Comparison of ENCODE assay signal across 16 cellular contexts in the genomic region with DNA sequence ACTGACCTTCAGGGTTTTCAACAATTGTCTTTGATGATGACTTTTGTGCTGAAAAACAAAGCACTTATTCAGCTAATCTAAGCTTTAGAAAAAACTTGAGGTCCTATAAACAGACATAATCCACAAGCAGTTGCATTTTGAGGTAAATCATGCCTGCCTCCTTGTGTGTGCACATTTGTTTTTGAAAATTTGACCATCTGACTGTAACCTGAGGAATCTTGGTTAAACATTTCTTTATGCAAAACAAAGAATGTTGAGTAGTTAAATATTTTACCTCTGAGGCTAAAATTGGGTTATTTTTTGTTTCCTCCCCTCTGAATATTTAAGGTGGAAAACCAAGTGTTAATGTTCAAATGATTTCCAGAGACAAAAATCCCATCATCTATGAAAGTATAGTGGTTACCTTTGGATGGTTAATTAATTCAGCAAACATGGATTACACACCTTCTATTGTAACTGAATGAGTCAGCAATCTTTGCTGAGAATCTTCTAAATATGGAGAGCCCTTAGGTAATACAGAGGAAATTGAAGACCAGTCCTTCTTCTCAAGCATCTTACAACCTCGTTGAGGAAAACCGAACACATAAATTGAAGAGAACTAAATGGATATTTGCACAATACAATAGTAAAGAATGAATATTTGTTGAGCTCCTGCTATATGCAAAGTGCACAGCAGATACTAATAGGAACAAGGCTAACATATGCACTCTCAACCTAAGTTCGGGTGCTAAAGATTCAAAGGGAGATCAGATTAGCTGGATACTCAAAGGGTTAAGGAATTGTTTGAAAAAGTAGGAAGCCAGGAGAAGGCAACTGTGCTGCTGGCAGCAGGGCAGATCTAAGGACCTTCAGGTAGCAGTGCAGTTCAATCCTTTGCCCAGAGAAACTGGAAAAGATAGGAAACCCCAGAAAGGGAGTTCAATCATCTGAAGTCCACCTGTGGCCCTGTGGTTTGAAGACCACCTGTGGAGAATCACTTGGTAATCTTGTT.
DNase-seq lines count a peak whose midpoint lies in the region; ATAC-seq and TF ChIP-seq lines count a peak whose summit lies in the region.
"Had no signal": no experiment of that assay in that cellular context is flagged by ENCODE, and none has a peak within 500 bp of the region (broad histone marks: within the 10 kb centered on the region; RNA-seq: fewer than 3 reads in every experiment).

No MANE protein-coding gene starts in this region.

- no peak for TF ChIP-seq CTCF in Calu3 (IDR thresholded peaks at IDR 0.05; ENCODE audit: unreplicated experiment)

- ATAC-seq in HG03354 (IDR thresholded peaks at IDR 0.05; ENCODE audit: poor library complexity, severe bottlenecking, unreplicated experiment): peak; percentile 59
- ATAC-seq: Panc1 had no signal

- peaks cover 25% of the 10 kb centered on the region for H3K36me3 Mint-ChIP-seq in Calu3 (ENCODE audit: insufficient read depth, unreplicated experiment)

- CTCF ChIA-PET in Calu3 (lab: Charles Lee): no interaction called here

- H3K27me3 Mint-ChIP-seq in Calu3 (ENCODE audit: unreplicated experiment): no peaks in the 10 kb centered on the region
- H3K27me3 Mint-ChIP-seq: B cell; CD4-positive, alpha-beta T cell had no signal

- no peaks in the 10 kb centered on the region for H3K9me3 Mint-ChIP-seq in Calu3 (ENCODE audit: low read depth, unreplicated experiment)

- no TSS peak for BruUV-seq in Calu3 (replicated peaks; lab: Mats Ljungman, UMichigan)

- DNase-seq in Calu3 (no peak), SW480 (ENCODE audit: low spot score) (peak; percentile 22), kidney glomerular epithelial cell (lab: John Stamatoyannopoulos, UW) (peak; percentile 23), NCI-H2107 (lab: John Stamatoyannopoulos, UW) (no peak), iPS-NIHi7 (ENCODE audit: extremely low spot score) (no peak), head of caudate nucleus (no peak)
- DNase-seq: CD4-positive, alpha-beta T cell; Kasumi-1; NCI-H1436 treated with DMSO at 0.1 percent for 48 hours; NCI-H2081; NCI-H345; NCI-H748 treated with DMSO at 0.1 percent for 48 hours; SHP77 treated with DMSO at 0.1 percent for 48 hours had no signal

- H3K27ac Mint-ChIP-seq in Calu3 (ENCODE audit: unreplicated experiment): peak overlapping the region; percentile 96
- H3K27ac Mint-ChIP-seq: B cell; CD4-positive, alpha-beta T cell had no signal

- intact Hi-C loops in Calu3 (cut with micrococcal nuclease; ENCODE audit: unreplicated experiment): loop anchor here (5.0 to 10.0 kb wide), 2 partner anchors 299 to 333 kb away; no protein-coding TSS in a partner anchor
- intact Hi-C loops in head of caudate nucleus (cut with DNase I): no loop called here

- H3K4me1 Mint-ChIP-seq in Calu3 (ENCODE audit: low read depth, unreplicated experiment): peaks cover 72% of the 10 kb centered on the region
- H3K4me1 Mint-ChIP-seq: B cell had no signal

- peak overlapping the region; percentile 35 for H3K4me3 Mint-ChIP-seq in Calu3 (ENCODE audit: low read depth, unreplicated experiment)
- H3K4me3 Mint-ChIP-seq: B cell; CD4-positive, alpha-beta T cell had no signal

Comparison
In these comparisons a context has a peak if more than half of its experiments do, and no peak if none do; other contexts are left out.
1. DNase-seq: peak in SW480 (single experiment) and kidney glomerular epithelial cell (single experiment); none in Calu3 (single experiment), NCI-H2107 (single experiment), iPS-NIHi7 (single experiment) and head of caudate nucleus (0 of 42).